8 cellular contexts compared by ENCODE assay signal in genomic region chr6:123803862-123804681, GRCh38. TPM values are rescaled to one million over a fixed set of nuclear protein-coding genes. Genes with fewer than 3 reads are reported as not detected.
DNase-seq lines count a peak whose midpoint lies in the region; ATAC-seq and TF ChIP-seq lines count a peak whose summit lies in the region.

Gene NKAIN2 (plus strand): TSS chr6:123803865.

- H3K9me3 ChIP-seq in NT2/D1 (ENCODE audit: insufficient read depth, low read length) (no peaks in the 10 kb centered on the region), right lobe of liver (no peaks in the 10 kb centered on the region), stomach smooth muscle (ENCODE audit: control insufficient read depth in 2 of 2, low read length in 2 of 2) (no peaks in the 10 kb centered on the region)

- H3K9ac ChIP-seq in NT2/D1 (ENCODE audit: insufficient read length, low read depth) = peak within 1 kb of the TSS; percentile 70
- no peak within 1 kb of the TSS for H3K9ac ChIP-seq in stomach smooth muscle (ENCODE audit: low read length in 2 of 2)

- CTCF ChIA-PET in AG04449 (lab: Yijun Ruan, JAX) = no interaction called here

- peak within 1 kb of the TSS; percentile 58 for H3K27ac ChIP-seq in cingulate gyrus (ENCODE audit: low read depth, low read length)
- no peak within 1 kb of the TSS for H3K27ac ChIP-seq in right lobe of liver
- H3K27ac ChIP-seq in stomach smooth muscle (ENCODE audit: low read length) = no peak within 1 kb of the TSS

- H3K36me3 ChIP-seq in NT2/D1 (ENCODE audit: insufficient read depth, insufficient read length, low read length) (no peaks in the 10 kb centered on the region), right lobe of liver (no peaks in the 10 kb centered on the region), stomach smooth muscle (ENCODE audit: control insufficient read depth in 2 of 2, insufficient read depth in 2 of 2, low read length in 2 of 2) (no peaks in the 10 kb centered on the region)

- intact Hi-C loops in right lobe of liver (cut with DNase I) = no loop called here

- peak; percentile 37 for ATAC-seq in GM18511 (IDR thresholded peaks at IDR 0.05; ENCODE audit: unreplicated experiment)
- peak; percentile 16 for ATAC-seq in HG03095 (IDR thresholded peaks at IDR 0.05; ENCODE audit: unreplicated experiment)
- ATAC-seq in right lobe of liver = peak; percentile 31 to 45 (median 32)

- DNase-seq in AG04449 (ENCODE audit: low read depth, low spot score) (no peak), NT2/D1 (ENCODE audit: low read depth, low spot score) (peak; percentile 9), right lobe of liver (peak in 2 of 3 donors; percentile 19 to 52), amniotic stem cell (lab: John Stamatoyannopoulos, UW) (no peak)

- TF ChIP-seq CTCF in AG04449 (IDR thresholded peaks at IDR 0.05; ENCODE audit: insufficient read depth, low read length, missing control alignments) (no peak), right lobe of liver (IDR thresholded peaks at IDR 0.05) (no peak)

- peak within 1 kb of the TSS; percentile 42 for H3K4me3 ChIP-seq in AG04449 (ENCODE audit: low read depth, low read length)
- H3K4me3 ChIP-seq in NT2/D1 (ENCODE audit: insufficient read length, low read depth) = peak within 1 kb of the TSS; percentile 47
- peak within 1 kb of the TSS; percentile 28 to 43 (median 39) for H3K4me3 ChIP-seq in right lobe of liver
- peak within 1 kb of the TSS; percentile 68 to 72 for H3K4me3 ChIP-seq in stomach smooth muscle (ENCODE audit: low read length in 2 of 2)

- H3K27me3 ChIP-seq in NT2/D1 (ENCODE audit: insufficient read depth, insufficient read length) = peaks cover 24% of the 10 kb centered on the region
- H3K27me3 ChIP-seq in right lobe of liver = no peaks in the 10 kb centered on the region
- peaks cover 6 to 22% of the 10 kb centered on the region in 2 donors for H3K27me3 ChIP-seq in stomach smooth muscle (ENCODE audit: control insufficient read depth in 1 of 2, insufficient read depth in 2 of 2, low read length in 2 of 2)

- 11% methylated on average over 9 of the region's 49 CpGs for WGBS in right lobe of liver (ENCODE audit: insufficient coverage, low coverage, low lambda C conversion rate, missing lambda C conversion rate)

- H3K4me1 ChIP-seq in NT2/D1 (ENCODE audit: insufficient read depth, insufficient read length) = no peaks in the 10 kb centered on the region
- H3K4me1 ChIP-seq in right lobe of liver = peaks cover 0 to 11% (median 0%) of the 10 kb centered on the region in 4 donors
- H3K4me1 ChIP-seq in stomach smooth muscle (ENCODE audit: control insufficient read depth, insufficient read depth, low read length) = peaks cover 10% of the 10 kb centered on the region

- no peak for TF ChIP-seq POLR2A in right lobe of liver (IDR thresholded peaks at IDR 0.05)

- POLR2A ChIA-PET in AG04449 (lab: Yijun Ruan, JAX) = no interaction called here

RNA-seq across cellular contexts. Expression of gene NKAIN2, which starts in this region (rescaled TPM):
- under 1 TPM in 2 of 6 experiments, not detected in 4; 0.16 to 0.28 TPM for total RNA-seq in right lobe of liver

Comparison
In these comparisons a context has a peak if more than half of its experiments do, and no peak if none do; other contexts are left out.
1. Peak in DNase-seq, ATAC-seq and H3K4me3 ChIP-seq in right lobe of liver; RNA of the gene not detected or under 1 TPM.